In the genomic region with DNA sequence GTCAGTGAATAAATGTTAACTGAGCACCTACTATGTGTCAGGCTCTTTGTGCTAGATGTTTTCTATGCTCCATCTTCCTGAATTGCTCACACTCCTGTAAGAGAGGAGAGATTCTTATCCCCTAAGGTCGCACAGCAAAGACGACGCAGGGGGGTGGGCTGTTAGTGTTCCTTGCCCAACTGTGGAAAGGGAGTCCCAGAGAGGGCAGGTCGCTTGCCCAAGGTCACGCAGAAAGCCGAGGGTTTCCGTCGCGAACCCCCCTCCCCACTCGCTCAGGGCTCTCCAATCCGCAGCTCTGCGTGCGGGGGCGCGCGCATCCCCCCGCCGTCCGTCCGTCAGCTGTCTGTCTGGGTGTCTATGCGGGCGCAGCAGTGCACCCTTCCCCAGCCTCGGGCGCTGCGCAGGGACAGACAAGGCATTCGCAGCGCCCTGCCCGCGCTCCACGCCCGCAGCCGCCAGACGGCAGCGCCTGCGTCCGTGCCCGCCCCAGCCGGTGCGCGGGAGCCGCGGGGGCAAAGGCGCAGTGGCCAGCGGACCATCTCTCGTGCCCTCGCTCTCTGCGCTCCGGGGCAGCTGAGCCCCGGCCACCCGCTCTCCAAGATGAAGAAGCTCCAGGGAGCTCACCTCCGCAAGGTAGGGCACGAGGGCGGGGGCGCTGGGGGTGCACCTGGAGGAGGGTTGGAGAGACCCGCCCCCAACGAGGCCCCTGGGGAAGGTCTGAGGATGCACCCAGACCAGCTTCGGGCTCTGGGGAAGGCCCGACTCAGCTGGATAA, we compare ENCODE assay signal across 20 cellular contexts. TPM values are rescaled to one million over a fixed set of nuclear protein-coding genes. Genes with fewer than 3 reads are reported as not detected.
DNase-seq lines count a peak whose midpoint lies in the region; FAIRE-seq and TF ChIP-seq lines count a peak whose summit lies in the region.
"Had no signal": no experiment of that assay in that cellular context is flagged by ENCODE, and none has a peak within 500 bp of the region (broad histone marks: within the 10 kb centered on the region; RNA-seq: fewer than 3 reads in every experiment).

Gene SLC6A7 (plus strand): TSS at position 335 of the 775 bp plus-strand sequence. CDS start 266 bp downstream, at position 601.

- H3K4me1 ChIP-seq in astrocyte (ENCODE audit: insufficient read depth, low read length) (peaks cover 5% of the 10 kb centered on the region), iPS-20b (ENCODE audit: insufficient read depth, low read length) (peaks cover 12% of the 10 kb centered on the region), skeletal muscle tissue (ENCODE audit: control insufficient read depth in 3 of 3, insufficient read depth in 3 of 3, low read length in 3 of 3) (peaks cover 12 to 37% (median 25%) of the 10 kb centered on the region in 3 donors)
- no peaks in the 10 kb centered on the region for H3K4me1 ChIP-seq in CD4-positive, alpha-beta memory T cell (ENCODE audit: insufficient read depth, low read length)
- H3K4me1 ChIP-seq: lower lobe of right lung had no signal

- H3K36me3 Mint-ChIP-seq in astrocyte (ENCODE audit: low read depth, unreplicated experiment) = peaks cover 2% of the 10 kb centered on the region
- no peaks in the 10 kb centered on the region for H3K36me3 Mint-ChIP-seq in CD4-positive, alpha-beta memory T cell

- CTCF ChIA-PET in CD4-positive, alpha-beta memory T cell (lab: Charles Lee; ENCODE audit: partially characterized antibody) = no interaction called here

- H3K4me1 Mint-ChIP-seq in astrocyte (ENCODE audit: low read depth, unreplicated experiment) = no peaks in the 10 kb centered on the region
- H3K4me1 Mint-ChIP-seq in CD4-positive, alpha-beta memory T cell = no peaks in the 10 kb centered on the region

- no peaks in the 10 kb centered on the region for H4K20me1 ChIP-seq in astrocyte (ENCODE audit: insufficient read depth, low read length)

- TF ChIP-seq CTCF in astrocyte (IDR thresholded peaks at IDR 0.05; ENCODE audit: insufficient read depth, low read depth, low read length) = no peak

- no peaks in the 10 kb centered on the region for H3K9me3 ChIP-seq in astrocyte (ENCODE audit: insufficient read depth, low read depth, low read length)
- no peaks in the 10 kb centered on the region for H3K9me3 ChIP-seq in iPS-20b (ENCODE audit: insufficient read depth, low read depth, low read length)
- H3K9me3 ChIP-seq in skeletal muscle tissue (ENCODE audit: control insufficient read depth in 3 of 3, low read length in 3 of 3) = no peaks in the 10 kb centered on the region
- no peaks in the 10 kb centered on the region for H3K9me3 ChIP-seq in CD4-positive, alpha-beta memory T cell (ENCODE audit: control insufficient read depth in 1 of 2, low read length in 2 of 2)
- H3K9me3 ChIP-seq: heart right ventricle, lower lobe of right lung had no signal

- peaks cover 88% of the 10 kb centered on the region for H3K27me3 Mint-ChIP-seq in astrocyte (ENCODE audit: low read depth, unreplicated experiment)
- peaks cover 15 to 18% of the 10 kb centered on the region in 2 donors for H3K27me3 Mint-ChIP-seq in CD4-positive, alpha-beta memory T cell

- no peaks in the 10 kb centered on the region for H3K79me2 ChIP-seq in astrocyte (ENCODE audit: insufficient read depth, low read length)

- H3K4me3 ChIP-seq in astrocyte (ENCODE audit: insufficient read depth, low read depth, low read length) (peak within 1 kb of the TSS; percentile 23), iPS-20b (ENCODE audit: low read length) (peak within 1 kb of the TSS; percentile 54), skeletal muscle tissue (ENCODE audit: low read length in 3 of 3) (peak within 1 kb of the TSS in 1 of 3 donors; percentile 13)
- no peak within 1 kb of the TSS for H3K4me3 ChIP-seq in CD4-positive, alpha-beta memory T cell (ENCODE audit: low read length in 2 of 2)
- H3K4me3 ChIP-seq: lower lobe of right lung, skin epidermis had no signal

- no peaks in the 10 kb centered on the region for H3K36me3 ChIP-seq in astrocyte (ENCODE audit: insufficient read depth, low read length)
- no peaks in the 10 kb centered on the region for H3K36me3 ChIP-seq in iPS-20b (ENCODE audit: insufficient read depth, low read depth, low read length)
- no peaks in the 10 kb centered on the region for H3K36me3 ChIP-seq in skeletal muscle tissue (ENCODE audit: control insufficient read depth in 3 of 3, insufficient read depth in 3 of 3, low read length in 3 of 3)
- no peaks in the 10 kb centered on the region for H3K36me3 ChIP-seq in CD4-positive, alpha-beta memory T cell (ENCODE audit: insufficient read depth, low read length)
- H3K36me3 ChIP-seq: heart right ventricle, lower lobe of right lung had no signal

- H3K27ac Mint-ChIP-seq in astrocyte (ENCODE audit: unreplicated experiment) = no peak within 1 kb of the TSS
- H3K27ac Mint-ChIP-seq in CD4-positive, alpha-beta memory T cell = no peak within 1 kb of the TSS
- H3K27ac Mint-ChIP-seq: activated naive CD4-positive, alpha-beta T cell treated with anti-CD3 and anti-CD28 coated beads for 36 hours had no signal

- POLR2A ChIA-PET in CD4-positive, alpha-beta memory T cell (lab: Charles Lee; ENCODE audit: partially characterized antibody) = no interaction called here

- H3K27me3 ChIP-seq in astrocyte (ENCODE audit: insufficient read depth, low read length) (peaks cover 59% of the 10 kb centered on the region), iPS-20b (ENCODE audit: insufficient read depth, low read length) (peaks cover 89% of the 10 kb centered on the region), skeletal muscle tissue (ENCODE audit: control insufficient read depth in 3 of 3, insufficient read depth in 3 of 3, low read length in 3 of 3) (peaks cover 8 to 16% (median 12%) of the 10 kb centered on the region in 3 donors)
- peaks cover 6% of the 10 kb centered on the region for H3K27me3 ChIP-seq in CD4-positive, alpha-beta memory T cell (ENCODE audit: insufficient read depth, low read length)

- peak within 1 kb of the TSS; percentile 60 for H3K4me3 Mint-ChIP-seq in astrocyte (ENCODE audit: unreplicated experiment)
- no peak within 1 kb of the TSS for H3K4me3 Mint-ChIP-seq in CD4-positive, alpha-beta memory T cell
- H3K4me3 Mint-ChIP-seq: activated naive CD4-positive, alpha-beta T cell treated with anti-CD3 and anti-CD28 coated beads for 36 hours had no signal

- H2AFZ ChIP-seq in astrocyte (ENCODE audit: low read depth, low read length) = no peak within 1 kb of the TSS

- no peak for FAIRE-seq in astrocyte (lab: Jason Lieb, UNC)
- FAIRE-seq: A204.1, HTR-8/SVneo had no signal

- no peak within 1 kb of the TSS for H3K27ac ChIP-seq in astrocyte (ENCODE audit: low read depth, low read length)
- H3K27ac ChIP-seq in iPS-20b (ENCODE audit: low read length) = no peak within 1 kb of the TSS
- peak within 1 kb of the TSS; percentile 49 for H3K27ac ChIP-seq in skeletal muscle tissue (ENCODE audit: low read depth, low read length)
- no peak within 1 kb of the TSS for H3K27ac ChIP-seq in CD4-positive, alpha-beta memory T cell (ENCODE audit: low read depth, low read length)
- H3K27ac ChIP-seq: heart right ventricle, lower lobe of right lung, skin epidermis had no signal

- DNase-seq in NCI-H2227 (lab: John Stamatoyannopoulos, UW; ENCODE audit: unreplicated experiment) = peak; percentile 2
- DNase-seq in NCI-H2227 treated with DMSO at 0.1 percent for 48 hours (lab: John Stamatoyannopoulos, UW) = no peak
- no peak for DNase-seq in astrocyte (ENCODE audit: low read depth)
- no peak for DNase-seq in foreskin melanocyte
- no peak for DNase-seq in CD4-positive, alpha-beta memory T cell
- no peak for DNase-seq in CD1c-positive myeloid dendritic cell (ENCODE audit: extremely low spot score)
- DNase-seq: activated CD4-positive, CD25-positive, alpha-beta regulatory T cell; activated naive CD4-positive, alpha-beta T cell treated with anti-CD3 and anti-CD28 coated beads for 36 hours; Calu3; central memory CD4-positive, alpha-beta T cell; heart right ventricle; lower lobe of right lung; MM.1S; SW 1271 had no signal

- H3K9ac ChIP-seq in astrocyte (ENCODE audit: low read length) (no peak within 1 kb of the TSS), iPS-20b (ENCODE audit: low read depth, low read length) (no peak within 1 kb of the TSS), skeletal muscle tissue (ENCODE audit: low read depth in 1 of 3, low read length in 3 of 3) (peak within 1 kb of the TSS in 1 of 3 donors; percentile 50)

- H3K9me3 Mint-ChIP-seq in astrocyte (ENCODE audit: unreplicated experiment) = no peaks in the 10 kb centered on the region
- H3K9me3 Mint-ChIP-seq in CD4-positive, alpha-beta memory T cell = no peaks in the 10 kb centered on the region
- H3K9me3 Mint-ChIP-seq: activated naive CD4-positive, alpha-beta T cell treated with anti-CD3 and anti-CD28 coated beads for 36 hours had no signal

- intact Hi-C loops in CD4-positive, alpha-beta memory T cell (cut with micrococcal nuclease) = no loop called here

- H3K4me2 ChIP-seq in astrocyte (ENCODE audit: low read length) = peak within 1 kb of the TSS; percentile 41

RNA-seq across cellular contexts. Expression of gene SLC6A7, which starts in this region (rescaled TPM):
- not detected in 2 replicates for total RNA-seq in astrocyte
- not detected for total RNA-seq in skeletal muscle tissue
- not detected for total RNA-seq in CD4-positive, alpha-beta memory T cell
- not detected for polyA plus RNA-seq in CD4-positive, alpha-beta memory T cell
- total RNA-seq: activated naive CD4-positive, alpha-beta T cell treated with anti-CD3 and anti-CD28 coated beads for 36 hours; Calu3; epithelial cell of proximal tubule; heart right ventricle; lower lobe of right lung had no signal
- polyA plus RNA-seq: heart right ventricle had no signal

Comparison
In these comparisons a context has a peak if more than half of its experiments do, and no peak if none do; other contexts are left out.
1. H3K4me3 ChIP-seq: peak in astrocyte (single experiment) and iPS-20b (single experiment); none in CD4-positive, alpha-beta memory T cell (0 of 2).